In genomic region chr4:84596826-84597225, GRCh38 we compare ENCODE assay signal across 14 cellular contexts. TPM values are rescaled to one million over a fixed set of nuclear protein-coding genes. Genes with fewer than 3 reads are reported as not detected.
DNase-seq lines count a peak whose midpoint lies in the region; ATAC-seq and TF ChIP-seq lines count a peak whose summit lies in the region.
"Had no signal": no experiment of that assay in that cellular context is flagged by ENCODE, and none has a peak within 500 bp of the region (broad histone marks: within the 10 kb centered on the region; RNA-seq: fewer than 3 reads in every experiment).

No MANE protein-coding gene starts in this region.

- peaks cover 4% of the 10 kb centered on the region for H3K4me1 Mint-ChIP-seq in activated CD4-positive, alpha-beta T cell treated with anti-CD3 and anti-CD28 coated beads for 36 hours
- peaks cover 56% of the 10 kb centered on the region for H3K4me1 Mint-ChIP-seq in WTC11
- no peaks in the 10 kb centered on the region for H3K4me1 Mint-ChIP-seq in naive thymus-derived CD4-positive, alpha-beta T cell
- H3K4me1 Mint-ChIP-seq: nephron had no signal

- no peak overlapping the region for H3K27ac ChIP-seq in naive thymus-derived CD4-positive, alpha-beta T cell (ENCODE audit: low read depth, low read length)
- H3K27ac ChIP-seq: body of pancreas had no signal

- no peak overlapping the region for H3K27ac Mint-ChIP-seq in activated CD4-positive, alpha-beta T cell treated with anti-CD3 and anti-CD28 coated beads for 36 hours
- H3K27ac Mint-ChIP-seq in WTC11 = peak overlapping the region; percentile 85
- H3K27ac Mint-ChIP-seq in naive thymus-derived CD4-positive, alpha-beta T cell = no peak overlapping the region
- H3K27ac Mint-ChIP-seq: nephron had no signal

- H3K27me3 Mint-ChIP-seq in activated CD4-positive, alpha-beta T cell treated with anti-CD3 and anti-CD28 coated beads for 36 hours = peaks cover 2% of the 10 kb centered on the region
- no peaks in the 10 kb centered on the region for H3K27me3 Mint-ChIP-seq in WTC11 (ENCODE audit: low read depth)
- H3K27me3 Mint-ChIP-seq in naive thymus-derived CD4-positive, alpha-beta T cell = peaks cover 0 to 17% (median 3%) of the 10 kb centered on the region in 5 donors

- no peaks in the 10 kb centered on the region for H3K9me3 ChIP-seq in mucosa of descending colon
- no peaks in the 10 kb centered on the region for H3K9me3 ChIP-seq in naive thymus-derived CD4-positive, alpha-beta T cell (ENCODE audit: control insufficient read depth in 2 of 3, low read length in 3 of 3)
- H3K9me3 ChIP-seq: body of pancreas had no signal

- CTCF ChIA-PET in activated CD4-positive, alpha-beta T cell treated with anti-CD3 and anti-CD28 coated beads for 36 hours (lab: Charles Lee) = interaction anchor here (0.6 kb wide), 1 partner anchor 705 kb away, joined by 3 read pairs; no protein-coding TSS in a partner anchor
- CTCF ChIA-PET in WTC11 (lab: Charles Lee) = interaction anchor here (1.8 kb wide), 1 partner anchor 18 kb away, joined by 6 read pairs; no protein-coding TSS in a partner anchor
- CTCF ChIA-PET in naive thymus-derived CD4-positive, alpha-beta T cell (lab: Charles Lee) = no interaction called here

- H3K9me3 Mint-ChIP-seq in activated CD4-positive, alpha-beta T cell treated with anti-CD3 and anti-CD28 coated beads for 36 hours (ENCODE audit: low read depth) = no peaks in the 10 kb centered on the region
- H3K9me3 Mint-ChIP-seq in WTC11 = peaks cover 14% of the 10 kb centered on the region
- H3K9me3 Mint-ChIP-seq in naive thymus-derived CD4-positive, alpha-beta T cell = no peaks in the 10 kb centered on the region
- H3K9me3 Mint-ChIP-seq: nephron had no signal

- no peak overlapping the region for H3K4me3 Mint-ChIP-seq in activated CD4-positive, alpha-beta T cell treated with anti-CD3 and anti-CD28 coated beads for 36 hours
- H3K4me3 Mint-ChIP-seq in WTC11 = no peak overlapping the region
- H3K4me3 Mint-ChIP-seq in naive thymus-derived CD4-positive, alpha-beta T cell = no peak overlapping the region
- H3K4me3 Mint-ChIP-seq: nephron had no signal

- H3K27me3 ChIP-seq in naive thymus-derived CD4-positive, alpha-beta T cell (ENCODE audit: control insufficient read depth in 2 of 2, insufficient read depth in 2 of 2, low read length in 2 of 2) = no peaks in the 10 kb centered on the region
- H3K27me3 ChIP-seq: body of pancreas had no signal

- TF ChIP-seq CTCF in WTC11 (IDR thresholded peaks at IDR 0.05) (no peak), mucosa of descending colon (IDR thresholded peaks at IDR 0.05) (no peak)

- DNase-seq in activated CD4-positive, alpha-beta T cell treated with anti-CD3 and anti-CD28 coated beads for 36 hours = peak; percentile 44
- no peak for DNase-seq in activated CD4-positive, alpha-beta T cell treated with anti-CD3 and anti-CD28 coated beads, Interleukin-2, amount 50 U/mL, for 4 hours
- peak; percentile 32 for DNase-seq in MV-4-11 (lab: John Stamatoyannopoulos, UW)
- DNase-seq in WTC11 (ENCODE audit: low spot score) = peak; percentile 61
- DNase-seq in mucosa of descending colon = no peak
- DNase-seq in posterior cingulate gyrus = no peak
- no peak for DNase-seq in inferior parietal cortex (ENCODE audit: extremely low spot score)
- no peak for DNase-seq in naive thymus-derived CD4-positive, alpha-beta T cell
- DNase-seq: activated T-cell treated with anti-CD3 and anti-CD28 coated beads for 4 hours, body of pancreas, GDM1 had no signal

- intact Hi-C loops in activated CD4-positive, alpha-beta T cell treated with anti-CD3 and anti-CD28 coated beads for 36 hours (cut with DNase I, micrococcal nuclease) = no loop called here
- intact Hi-C loops in mucosa of descending colon (cut with DNase I, micrococcal nuclease) (no loop called here), posterior cingulate gyrus (cut with DNase I) (no loop called here)
- intact Hi-C loops in naive thymus-derived CD4-positive, alpha-beta T cell (cut with micrococcal nuclease) = no loop called here

- H3K4me3 ChIP-seq in mucosa of descending colon = no peak overlapping the region
- H3K4me3 ChIP-seq in naive thymus-derived CD4-positive, alpha-beta T cell (ENCODE audit: low read length) = no peak overlapping the region
- H3K4me3 ChIP-seq: body of pancreas had no signal

- H3K36me3 ChIP-seq in mucosa of descending colon (ENCODE audit: low read depth) = no peaks in the 10 kb centered on the region
- no peaks in the 10 kb centered on the region for H3K36me3 ChIP-seq in naive thymus-derived CD4-positive, alpha-beta T cell (ENCODE audit: control insufficient read depth in 2 of 3, insufficient read depth in 3 of 3, low read length in 3 of 3)

- POLR2A ChIA-PET in activated CD4-positive, alpha-beta T cell treated with anti-CD3 and anti-CD28 coated beads for 36 hours (lab: Charles Lee) = no interaction called here
- POLR2A ChIA-PET in WTC11 (lab: Charles Lee) = interaction anchor here (0.6 to 4.8 kb wide), 2 partner anchors 14 to 17 kb away, joined by 3 to 31 read pairs; partner anchors contain the start of gene CDS1
- POLR2A ChIA-PET in naive thymus-derived CD4-positive, alpha-beta T cell (lab: Charles Lee) = interaction anchor here (0.6 kb wide), 1 partner anchor 145 kb away, joined by 3 read pairs; no protein-coding TSS in a partner anchor

- no peaks in the 10 kb centered on the region for H3K4me1 ChIP-seq in mucosa of descending colon (ENCODE audit: low read depth)
- no peaks in the 10 kb centered on the region for H3K4me1 ChIP-seq in naive thymus-derived CD4-positive, alpha-beta T cell (ENCODE audit: control insufficient read depth in 2 of 2, insufficient read depth in 2 of 2, low read length in 2 of 2)
- H3K4me1 ChIP-seq: body of pancreas had no signal

- ATAC-seq in activated CD4-positive, alpha-beta T cell treated with anti-CD3 and anti-CD28 coated beads for 36 hours = peak; percentile 89
- peak; percentile 86 for ATAC-seq in WTC11
- peak; percentile 78 for ATAC-seq in mucosa of descending colon
- no peak for ATAC-seq in naive thymus-derived CD4-positive, alpha-beta T cell
- ATAC-seq: body of pancreas had no signal

- H3K36me3 Mint-ChIP-seq in activated CD4-positive, alpha-beta T cell treated with anti-CD3 and anti-CD28 coated beads for 36 hours (ENCODE audit: low read depth) = no peaks in the 10 kb centered on the region
- H3K36me3 Mint-ChIP-seq in WTC11 = peaks cover 26% of the 10 kb centered on the region
- H3K36me3 Mint-ChIP-seq in naive thymus-derived CD4-positive, alpha-beta T cell = peaks cover 0 to 8% (median 0%) of the 10 kb centered on the region in 5 donors

TF ChIP-seq in WTC11, 78 proteins besides CTCF, POLR2A, EP300 and RAD21 (continues in another document):
- TF ChIP-seq ZNF219 (CRISPR knock-in tag; IDR thresholded peaks at IDR 0.05; ENCODE audit: borderline replicate concordance) (no peak), HMGA2 (CRISPR knock-in tag; IDR thresholded peaks at IDR 0.05) (no peak), ESRRA (CRISPR knock-in tag; IDR thresholded peaks at IDR 0.05; ENCODE audit: borderline replicate concordance) (no peak), OVOL2 (CRISPR knock-in tag; IDR thresholded peaks at IDR 0.05; ENCODE audit: borderline replicate concordance) (no peak), ZNF281 (CRISPR knock-in tag; IDR thresholded peaks at IDR 0.05) (no peak), ZSCAN18 (CRISPR knock-in tag; IDR thresholded peaks at IDR 0.05) (no peak), GRHL2 (CRISPR knock-in tag; IDR thresholded peaks at IDR 0.05; ENCODE audit: insufficient replicate concordance, severe bottlenecking) (no peak), MAX (CRISPR knock-in tag; IDR thresholded peaks at IDR 0.05) (no peak), RELA (CRISPR knock-in tag; IDR thresholded peaks at IDR 0.05; ENCODE audit: borderline replicate concordance) (no peak)

RNA-seq across cellular contexts. Expression of gene CDS1, which starts 13.9 kb away (rescaled TPM):
- total RNA-seq in activated CD4-positive, alpha-beta T cell treated with anti-CD3 and anti-CD28 coated beads for 36 hours = under 1 TPM; 0.12 to 0.21 TPM
- total RNA-seq in WTC11 (2021) (17.4 to 18.3 TPM (median 18.2 TPM) in 3 replicates), mucosa of descending colon (10 to 100 TPM; 18.9 to 44.2 (median 39.2) TPM)
- under 1 TPM in 4 of 5 experiments, not detected in 1; 0.70 to 0.95 (median 0.80) TPM for total RNA-seq in naive thymus-derived CD4-positive, alpha-beta T cell
- polyA plus RNA-seq in naive thymus-derived CD4-positive, alpha-beta T cell = under 1 TPM; 0.39 to 0.54 TPM
- total RNA-seq: endothelial cell of umbilical vein had no signal
- polyA plus RNA-seq: AG04450 had no signal

Comparison
In these comparisons a context has a peak if more than half of its experiments do, and no peak if none do; other contexts are left out.
1. DNase-seq: peak in activated CD4-positive, alpha-beta T cell treated with anti-CD3 and anti-CD28 coated beads for 36 hours (single experiment), MV-4-11 (single experiment) and WTC11 (single experiment); none in activated CD4-positive, alpha-beta T cell treated with anti-CD3 and anti-CD28 coated beads, Interleukin-2, amount 50 U/mL, for 4 hours (0 of 2), mucosa of descending colon (0 of 3), posterior cingulate gyrus (0 of 10), inferior parietal cortex (single experiment) and naive thymus-derived CD4-positive, alpha-beta T cell (0 of 9).